Comparison of ENCODE assay signal across 8 cellular contexts in the genomic region with DNA sequence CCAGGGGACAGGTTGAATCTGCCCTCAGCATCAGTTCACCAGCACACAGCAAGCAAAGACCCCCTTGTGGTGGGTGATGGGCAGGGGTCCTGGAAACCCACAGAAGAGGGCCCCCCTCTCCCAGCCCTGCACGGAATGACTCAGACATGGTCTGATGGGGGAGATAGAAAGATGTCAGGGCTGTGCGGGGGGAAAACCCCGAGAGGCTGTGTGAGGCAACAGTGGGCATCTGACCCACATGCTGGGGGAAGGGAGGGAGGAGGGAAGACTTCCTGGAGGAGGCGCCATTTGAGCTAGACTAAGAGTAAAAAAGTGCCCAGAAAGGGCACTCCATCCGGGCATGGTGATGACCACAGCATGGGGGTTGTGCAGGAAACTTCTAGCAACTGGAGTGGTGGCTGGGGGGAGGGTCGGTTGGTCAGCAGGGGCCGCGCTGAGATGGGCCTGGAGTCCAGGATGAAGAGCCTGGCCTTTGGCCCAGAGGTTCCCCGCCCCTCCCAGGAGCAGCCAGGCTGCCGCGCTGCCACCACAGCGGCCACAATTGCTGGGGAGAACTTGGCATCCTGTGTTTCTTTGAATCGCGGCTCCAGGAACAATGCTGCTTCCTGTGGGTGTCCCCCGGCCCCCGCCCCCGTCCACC. TPM values are rescaled to one million over a fixed set of nuclear protein-coding genes. Genes with fewer than 3 reads are reported as not detected.
DNase-seq lines count a peak whose midpoint lies in the region; ATAC-seq and TF ChIP-seq lines count a peak whose summit lies in the region.

No MANE protein-coding gene starts in this region.

- DNase-seq in Right ventricle myocardium superior (peak; percentile 76), Right ventricle myocardium inferior (ENCODE audit: missing footprints) (no peak), dorsolateral prefrontal cortex (no peak), upper lobe of right lung (no peak), DMS79 treated with DMSO at 0.1 percent for 48 hours (lab: John Stamatoyannopoulos, UW) (no peak)
- DNase-seq in activated CD4-positive, alpha-beta T cell treated with anti-CD3 and anti-CD28 coated beads for 4 hours = peak; percentile 74 to 77

- no peaks in the 10 kb centered on the region for H3K9me3 ChIP-seq in upper lobe of right lung

- H3K27ac Mint-ChIP-seq in nephron = peak overlapping the region in 1 of 3 experiments; percentile 26

- peak overlapping the region; percentile 87 to 88 (median 88) for H3K4me3 Mint-ChIP-seq in nephron

- intact Hi-C loops in Right ventricle myocardium superior (cut with DNase I) (no loop called here), Right ventricle myocardium inferior (cut with DNase I) (loop anchor here (5.0 kb wide), 1 partner anchor 45 kb away; a partner anchor contains a TSS), dorsolateral prefrontal cortex (cut with DNase I) (loop anchor here in 1 of 2 donors (10.0 kb wide), 1 partner anchor 277 kb away; a partner anchor contains a TSS), upper lobe of right lung (cut with DNase I) (no loop called here)

- H3K27me3 ChIP-seq in dorsolateral prefrontal cortex = peaks cover 0 to 38% (median 0%) of the 10 kb centered on the region in 45 donors
- no peaks in the 10 kb centered on the region for H3K27me3 ChIP-seq in upper lobe of right lung

- no peak for ATAC-seq in Right ventricle myocardium superior (ENCODE audit: poor library complexity)
- no peak for ATAC-seq in Right ventricle myocardium inferior
- ATAC-seq in upper lobe of right lung = peak; percentile 5
- no peak for ATAC-seq in GM19328 (IDR thresholded peaks at IDR 0.05; ENCODE audit: unreplicated experiment)

- peaks cover 7% of the 10 kb centered on the region for H3K27me3 Mint-ChIP-seq in nephron (ENCODE audit: low read depth)

- peaks cover 36% of the 10 kb centered on the region for H3K4me1 Mint-ChIP-seq in nephron

- peaks cover 4% of the 10 kb centered on the region for H3K36me3 Mint-ChIP-seq in nephron (ENCODE audit: low read depth)

- H3K4me3 ChIP-seq in dorsolateral prefrontal cortex = peak overlapping the region in 52 of 59 donors; percentile 20 to 75 (median 56)
- H3K4me3 ChIP-seq in upper lobe of right lung = peak overlapping the region; percentile 65

- TF ChIP-seq CTCF in dorsolateral prefrontal cortex (IDR thresholded peaks at IDR 0.05 in 54 of 56, conservative IDR thresholded peaks at IDR 0.05 in 2 of 56; ENCODE audit: low read depth in 1 of 56, partially characterized antibody in 56 of 56) (peak in 1 of 56 donors; percentile 8), nephron (IDR thresholded peaks at IDR 0.05; ENCODE audit: unreplicated experiment in 3 of 3) (no peak), upper lobe of right lung (IDR thresholded peaks at IDR 0.05) (no peak)

- peaks cover 20% of the 10 kb centered on the region for H3K36me3 ChIP-seq in upper lobe of right lung

- no peaks in the 10 kb centered on the region for H3K9me3 Mint-ChIP-seq in nephron

- H3K4me1 ChIP-seq in upper lobe of right lung = peaks cover 72% of the 10 kb centered on the region

- H3K27ac ChIP-seq in dorsolateral prefrontal cortex (peak overlapping the region in 20 of 59 donors; percentile 4 to 79 (median 44)), upper lobe of right lung (peak overlapping the region; percentile 87)

RNA-seq across cellular contexts. Expression of a gene that starts 2.5 kb away (rescaled TPM):
- total RNA-seq in Right ventricle myocardium superior = 4.6 TPM
- 6.5 TPM for total RNA-seq in Right ventricle myocardium inferior
- 10 to 100 TPM in 110 of 120 experiments, 1 to 10 TPM in 10; 7.5 to 44.5 (median 15.8) TPM for total RNA-seq in dorsolateral prefrontal cortex
- 35.4 TPM for total RNA-seq in upper lobe of right lung

RNA-seq across cellular contexts. Expression of a gene that starts 33.3 kb away (rescaled TPM):
- total RNA-seq in Right ventricle myocardium superior (14.7 TPM), Right ventricle myocardium inferior (14.8 TPM), dorsolateral prefrontal cortex (10 to 100 TPM; 16.7 to 38.4 (median 24.9) TPM), upper lobe of right lung (24.1 TPM)

RNA-seq across cellular contexts. Expression of a gene that starts 36.7 kb away (rescaled TPM):
- 9.9 TPM for total RNA-seq in Right ventricle myocardium superior
- 11.5 TPM for total RNA-seq in Right ventricle myocardium inferior
- 10 to 100 TPM; 26.3 to 72.5 (median 45.2) TPM for total RNA-seq in dorsolateral prefrontal cortex
- 22.2 TPM for total RNA-seq in upper lobe of right lung

RNA-seq across cellular contexts. Expression of a gene that starts 45.9 kb away (rescaled TPM):
- total RNA-seq in Right ventricle myocardium superior (not detected), Right ventricle myocardium inferior (not detected), dorsolateral prefrontal cortex (not detected), upper lobe of right lung (not detected)

Comparison
In these comparisons a context has a peak if more than half of its experiments do, and no peak if none do; other contexts are left out.
1. DNase-seq: peak in Right ventricle myocardium superior (single experiment) and activated CD4-positive, alpha-beta T cell treated with anti-CD3 and anti-CD28 coated beads for 4 hours (2 of 2); none in Right ventricle myocardium inferior (single experiment), dorsolateral prefrontal cortex (0 of 10), upper lobe of right lung (single experiment) and DMS79 treated with DMSO at 0.1 percent for 48 hours (single experiment).